ENCODE assay signal across 15 cellular contexts in the genomic region with DNA sequence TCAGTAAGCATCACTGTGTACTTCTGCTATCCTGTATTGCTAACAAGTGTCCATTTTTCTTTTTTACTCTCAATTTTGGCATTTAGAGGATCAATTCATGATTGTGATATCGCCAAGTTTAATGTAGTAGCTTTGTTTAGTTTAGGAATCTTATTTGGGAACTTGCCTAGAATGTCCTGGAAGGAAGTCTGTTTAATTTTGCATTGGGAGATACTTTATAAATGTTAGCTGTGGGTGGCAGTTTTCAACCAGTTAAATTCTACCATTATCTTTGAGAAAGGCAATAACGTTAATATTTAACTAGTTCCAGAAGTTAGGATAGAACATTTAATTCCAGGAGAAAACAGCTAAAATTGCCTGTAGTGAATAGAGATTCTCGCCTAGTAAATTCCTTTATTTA.
"Had no signal": no experiment of that assay in that cellular context is flagged by ENCODE, and none has a peak within 500 bp of the region (broad histone marks: within the 10 kb centered on the region; RNA-seq: fewer than 3 reads in every experiment).

No MANE protein-coding gene starts in this region.

- H3K27me3 Mint-ChIP-seq: activated CD8-positive, alpha-beta memory T cell treated with anti-CD3 and anti-CD28 coated beads, Interleukin-2, amount 10 ng/mL, durations not matched to agents 7 days and 5 days; activated T-cell treated with anti-CD3 and anti-CD28 coated beads, Interleukin-2, amount 50 U/mL, for 24 hours; effector memory CD8-positive, alpha-beta T cell; naive B cell had no signal

- H3K4me3 ChIP-seq: prostate gland had no signal

- DNase-seq: activated CD4-positive, alpha-beta T cell treated with anti-CD3 and anti-CD28 coated beads, Interleukin-2, amount 50 U/mL, for 48 hours; activated CD4-positive, CD25-positive, alpha-beta regulatory T cell treated with anti-CD3 and anti-CD28 coated beads, Interleukin-2, amount 50 U/mL, for 72 hours; activated CD8-positive, alpha-beta memory T cell treated with anti-CD3 and anti-CD28 coated beads, Interleukin-2, amount 10 ng/mL, durations not matched to agents 7 days and 5 days; activated effector memory CD4-positive, alpha-beta T cell treated with anti-CD3 and anti-CD28 coated beads, Interleukin-2, amount 50 U/mL, for 16 hours; activated T-cell treated with anti-CD3 and anti-CD28 coated beads, Interleukin-2, amount 50 U/mL, for 24 hours; central memory CD4-positive, alpha-beta T cell; effector memory CD8-positive, alpha-beta T cell; hippocampal formation; naive B cell; occipital lobe; stimulated activated CD4-positive, alpha-beta T cell treated with anti-CD3 and anti-CD28 coated beads, Interleukin-12 subunit alpha, Interleukin-12 subunit beta, amount 100 ng/mL, for 4 hours; stimulated activated CD4-positive, alpha-beta T cell treated with anti-CD3 and anti-CD28 coated beads, Interleukin-2, amount 100 ng/mL, for 48 hours; stimulated activated naive CD4-positive, alpha-beta T cell treated with Interleukin-2 at 50 U/mL for 16 hours; trophoblast cell had no signal

- H3K27ac ChIP-seq: prostate gland had no signal

- H3K9me3 ChIP-seq: prostate gland had no signal

- H3K4me3 Mint-ChIP-seq: activated CD8-positive, alpha-beta memory T cell treated with anti-CD3 and anti-CD28 coated beads, Interleukin-2, amount 10 ng/mL, durations not matched to agents 7 days and 5 days; activated T-cell treated with anti-CD3 and anti-CD28 coated beads, Interleukin-2, amount 50 U/mL, for 24 hours; effector memory CD8-positive, alpha-beta T cell had no signal

- H3K36me3 Mint-ChIP-seq: naive B cell had no signal

- H3K9me3 Mint-ChIP-seq: activated T-cell treated with anti-CD3 and anti-CD28 coated beads, Interleukin-2, amount 50 U/mL, for 24 hours; effector memory CD8-positive, alpha-beta T cell; naive B cell had no signal

- H3K4me1 ChIP-seq: prostate gland had no signal

- H3K27ac Mint-ChIP-seq: activated CD8-positive, alpha-beta memory T cell treated with anti-CD3 and anti-CD28 coated beads, Interleukin-2, amount 10 ng/mL, durations not matched to agents 7 days and 5 days; activated T-cell treated with anti-CD3 and anti-CD28 coated beads, Interleukin-2, amount 50 U/mL, for 24 hours had no signal

- H3K36me3 ChIP-seq: prostate gland had no signal

- ATAC-seq: activated CD8-positive, alpha-beta memory T cell treated with anti-CD3 and anti-CD28 coated beads, Interleukin-2, amount 10 ng/mL, durations not matched to agents 7 days and 5 days; effector memory CD8-positive, alpha-beta T cell had no signal
